In genomic region chr16:75550211-75550662, GRCh38 we compare ENCODE assay signal across 1 cellular context.
TF ChIP-seq lines count a peak whose summit lies in the region.

No MANE protein-coding gene starts in this region.

TF ChIP-seq in HEK293, 187 proteins besides CTCF, POLR2A, EP300 and RAD21 (continued from another document):
- TF ChIP-seq ZNF362 (tag by site-specific recombination; IDR thresholded peaks at IDR 0.05) (no peak), SP3 (tag by site-specific recombination; IDR thresholded peaks at IDR 0.05) (no peak), ZNF596 (tag by site-specific recombination; IDR thresholded peaks at IDR 0.05) (no peak), ZIC2 (tag by site-specific recombination; IDR thresholded peaks at IDR 0.05) (peak; percentile 57), EGR2 (tag by site-specific recombination; IDR thresholded peaks at IDR 0.05; ENCODE audit: low read depth) (peak; percentile 42; the same call in 1 of the 2 replicates), MYNN (tag by site-specific recombination; IDR thresholded peaks at IDR 0.05; ENCODE audit: borderline replicate concordance) (no peak), ZNF645 (tag by site-specific recombination; IDR thresholded peaks at IDR 0.05) (no peak), KLF8 (tag by site-specific recombination; IDR thresholded peaks at IDR 0.05) (no peak), ZNF16 (tag by site-specific recombination; IDR thresholded peaks at IDR 0.05; ENCODE audit: low read depth) (no peak), OSR2 (tag by site-specific recombination; IDR thresholded peaks at IDR 0.05) (0 out of 2 replicates have a peak, but pooled peaks have one; percentile 11), ZNF555 (tag by site-specific recombination; conservative IDR thresholded peaks at IDR 0.05) (no peak), ZNF248 (tag by site-specific recombination; IDR thresholded peaks at IDR 0.05) (no peak), KLF1 (tag by site-specific recombination; IDR thresholded peaks at IDR 0.05) (no peak), PRDM4 (tag by site-specific recombination; IDR thresholded peaks at IDR 0.05) (peak; percentile 50; the same call in 1 of the 2 replicates), ZNF571 (tag by site-specific recombination; IDR thresholded peaks at IDR 0.05) (no peak), ZNF416 (tag by site-specific recombination; IDR thresholded peaks at IDR 0.05) (no peak), ZSCAN18 (tag by site-specific recombination; IDR thresholded peaks at IDR 0.05) (no peak), ZNF654 (tag by site-specific recombination; IDR thresholded peaks at IDR 0.05; ENCODE audit: low read depth) (peak; percentile 56), ZFP37 (tag by site-specific recombination; IDR thresholded peaks at IDR 0.05) (no peak), ZNF175 (tag by site-specific recombination; IDR thresholded peaks at IDR 0.05) (no peak), ZNF10 (tag by site-specific recombination; IDR thresholded peaks at IDR 0.05) (no peak), ZNF239 (tag by site-specific recombination; IDR thresholded peaks at IDR 0.05) (no peak), ZNF138 (tag by site-specific recombination; IDR thresholded peaks at IDR 0.05; ENCODE audit: borderline replicate concordance) (no peak), ZFHX2 (tag by site-specific recombination; conservative IDR thresholded peaks at IDR 0.05) (peak; percentile 41; the same call in 1 of the 2 replicates)
TF ChIP-seq in HEK293: peak in this region for 9.
